13 cellular contexts compared by ENCODE assay signal in the genomic region with DNA sequence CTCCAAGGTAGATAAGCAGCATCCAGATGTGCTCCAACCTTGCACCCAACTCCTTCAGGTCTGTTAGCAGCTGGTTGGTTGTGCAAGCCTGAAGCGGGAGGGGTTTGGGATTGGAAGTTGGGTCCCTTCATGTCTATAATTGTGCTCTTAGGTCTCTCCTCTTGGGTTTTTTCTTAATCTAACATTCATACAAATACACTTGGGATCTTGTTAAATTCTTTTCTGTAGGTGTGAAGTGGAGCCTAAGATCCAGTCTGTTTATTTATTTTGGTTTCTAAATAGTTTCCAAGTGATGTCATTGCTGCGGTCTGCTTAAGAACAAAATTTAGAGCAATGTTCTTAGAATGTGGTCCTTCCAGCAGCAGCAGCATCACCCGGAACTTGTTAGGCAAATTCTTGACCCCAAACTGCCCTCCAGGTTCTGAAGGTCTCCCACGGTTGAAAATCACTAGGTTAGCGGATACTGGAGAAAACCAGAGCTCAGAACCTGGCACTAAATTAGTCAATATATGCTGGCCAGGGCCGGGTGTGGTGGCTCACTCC. TPM values are rescaled to one million over a fixed set of nuclear protein-coding genes. Genes with fewer than 3 reads are reported as not detected.
DNase-seq lines count a peak whose midpoint lies in the region; FAIRE-seq and TF ChIP-seq lines count a peak whose summit lies in the region.
"Had no signal": no experiment of that assay in that cellular context is flagged by ENCODE, and none has a peak within 500 bp of the region (broad histone marks: within the 10 kb centered on the region; RNA-seq: fewer than 3 reads in every experiment).

No MANE protein-coding gene starts in this region.

- intact Hi-C loops in dorsolateral prefrontal cortex (cut with DNase I) = no loop called here

- no peaks in the 10 kb centered on the region for H3K9me3 Mint-ChIP-seq in T-helper 1 cell treated with Interleukin-12 subunit alpha and Interleukin-12 subunit beta and Interleukin-4 antibody, amounts not matched to agents 30 μg/mL and 1 μg/mL, for 36 hours
- H3K9me3 Mint-ChIP-seq: activated CD4-positive, alpha-beta T cell treated with anti-CD3 and anti-CD28 coated beads, Interleukin-2, amount 10 ng/mL, durations not matched to agents 24 days and 14 days; IgD-negative memory B cell had no signal

- peaks cover 3 to 34% (median 6%) of the 10 kb centered on the region in 4 donors for H3K4me1 ChIP-seq in Peyer's patch

- H3K27me3 ChIP-seq in Peyer's patch (no peaks in the 10 kb centered on the region), dorsolateral prefrontal cortex (peaks cover 0 to 28% (median 0%) of the 10 kb centered on the region in 45 donors)

- TF ChIP-seq POLR2A in Peyer's patch (IDR thresholded peaks at IDR 0.05) = no peak

- DNase-seq in T-helper 1 cell (no peak), amniotic epithelial cell (ENCODE audit: low read depth) (peak; percentile 91), iris pigment epithelial cell (ENCODE audit: low read depth) (peak; percentile 92), urothelium cell line (ENCODE audit: low spot score) (peak; percentile 57), Peyer's patch (no peak), GM19240 (ENCODE audit: insufficient read length, low spot score) (no peak), dorsolateral prefrontal cortex (no peak)
- DNase-seq: activated CD4-positive, alpha-beta T cell treated with anti-CD3 and anti-CD28 coated beads, Interleukin-2, amount 10 ng/mL, durations not matched to agents 24 days and 14 days; heart left ventricle had no signal

- no peak overlapping the region for H3K4me3 ChIP-seq in Peyer's patch
- no peak overlapping the region for H3K4me3 ChIP-seq in dorsolateral prefrontal cortex
- H3K4me3 ChIP-seq: BLaER1, heart left ventricle had no signal

- TF ChIP-seq CTCF in Peyer's patch (IDR thresholded peaks at IDR 0.05) (no peak), dorsolateral prefrontal cortex (IDR thresholded peaks at IDR 0.05 in 54 of 56, conservative IDR thresholded peaks at IDR 0.05 in 2 of 56; ENCODE audit: low read depth in 1 of 56, partially characterized antibody in 56 of 56) (no peak)

- peak overlapping the region; percentile 63 for H3K27ac Mint-ChIP-seq in T-helper 1 cell treated with Interleukin-12 subunit alpha and Interleukin-12 subunit beta and Interleukin-4 antibody, amounts not matched to agents 30 μg/mL and 1 μg/mL, for 36 hours
- H3K27ac Mint-ChIP-seq: activated CD4-positive, alpha-beta T cell treated with anti-CD3 and anti-CD28 coated beads, Interleukin-2, amount 10 ng/mL, durations not matched to agents 24 days and 14 days; IgD-negative memory B cell had no signal

- H3K4me1 Mint-ChIP-seq in T-helper 1 cell treated with Interleukin-12 subunit alpha and Interleukin-12 subunit beta and Interleukin-4 antibody, amounts not matched to agents 30 μg/mL and 1 μg/mL, for 36 hours (ENCODE audit: low read depth) = peaks cover 21% of the 10 kb centered on the region

- H3K36me3 ChIP-seq in Peyer's patch = no peaks in the 10 kb centered on the region
- H3K36me3 ChIP-seq: heart left ventricle had no signal

- H3K27ac ChIP-seq in Peyer's patch (no peak overlapping the region), dorsolateral prefrontal cortex (peak overlapping the region in 3 of 59 donors; percentile 5 to 43 (median 18))
- H3K27ac ChIP-seq: BLaER1, neutrophil had no signal

- H3K27me3 Mint-ChIP-seq in T-helper 1 cell treated with Interleukin-12 subunit alpha and Interleukin-12 subunit beta and Interleukin-4 antibody, amounts not matched to agents 30 μg/mL and 1 μg/mL, for 36 hours (ENCODE audit: low read depth) = peaks cover 15% of the 10 kb centered on the region

- FAIRE-seq in urothelium cell line (lab: Jason Lieb, UNC) = no peak

- H3K9me3 ChIP-seq in Peyer's patch = no peaks in the 10 kb centered on the region
- H3K9me3 ChIP-seq: BLaER1, heart left ventricle, neutrophil had no signal

- H3K36me3 Mint-ChIP-seq in T-helper 1 cell treated with Interleukin-12 subunit alpha and Interleukin-12 subunit beta and Interleukin-4 antibody, amounts not matched to agents 30 μg/mL and 1 μg/mL, for 36 hours (ENCODE audit: low read depth) = peaks cover 24% of the 10 kb centered on the region

- no peak overlapping the region for H3K4me3 Mint-ChIP-seq in T-helper 1 cell treated with Interleukin-12 subunit alpha and Interleukin-12 subunit beta and Interleukin-4 antibody, amounts not matched to agents 30 μg/mL and 1 μg/mL, for 36 hours
- H3K4me3 Mint-ChIP-seq: activated CD4-positive, alpha-beta T cell treated with anti-CD3 and anti-CD28 coated beads, Interleukin-2, amount 10 ng/mL, durations not matched to agents 24 days and 14 days; IgD-negative memory B cell had no signal

RNA-seq across cellular contexts. Expression of a gene that starts 5.3 kb away (rescaled TPM):
- total RNA-seq in Peyer's patch (10 to 100 TPM in 2 of 4 donors, 1 to 10 TPM in 2; 7.3 to 24.8 (median 9.8) TPM), dorsolateral prefrontal cortex (1 to 10 TPM in 7 of 120 experiments, under 1 TPM in 5, not detected in 108; 0.62 to 2.7 (median 1.2) TPM)

RNA-seq across cellular contexts. Expression of a gene that starts 9.4 kb away (rescaled TPM):
- total RNA-seq in Peyer's patch = 1 to 10 TPM in 2 of 4 donors, not detected in 2; 2.7 to 3.5 TPM
- 1 to 10 TPM in 98 of 120 experiments, under 1 TPM in 7, not detected in 15; 0.64 to 4.3 (median 1.9) TPM for total RNA-seq in dorsolateral prefrontal cortex
- total RNA-seq: activated CD4-positive, alpha-beta T cell treated with anti-CD3 and anti-CD28 coated beads, Interleukin-2, amount 10 ng/mL, durations not matched to agents 24 days and 14 days; heart left ventricle had no signal

RNA-seq across cellular contexts. Expression of a gene that starts 15.9 kb away (rescaled TPM):
- 10 to 100 TPM; 17.5 to 94.9 (median 42.7) TPM for total RNA-seq in Peyer's patch
- total RNA-seq in dorsolateral prefrontal cortex = 10 to 100 TPM; 24.9 to 65.9 (median 37.1) TPM

RNA-seq across cellular contexts. Expression of a gene that starts 26.0 kb away (rescaled TPM):
- total RNA-seq in Peyer's patch = 10 to 100 TPM; 21.5 to 41.4 (median 25.2) TPM
- total RNA-seq in dorsolateral prefrontal cortex = 10 to 100 TPM; 13.2 to 33.5 (median 21.5) TPM

RNA-seq across cellular contexts. Expression of a gene that starts 26.0 kb away (rescaled TPM):
- not detected for total RNA-seq in Peyer's patch
- total RNA-seq in dorsolateral prefrontal cortex = 1 to 10 TPM in 76 of 120 experiments, under 1 TPM in 7, not detected in 37; 0.71 to 6.6 (median 1.8) TPM
- total RNA-seq: activated CD4-positive, alpha-beta T cell treated with anti-CD3 and anti-CD28 coated beads, Interleukin-2, amount 10 ng/mL, durations not matched to agents 24 days and 14 days had no signal

Comparison
In these comparisons a context has a peak if more than half of its experiments do, and no peak if none do; other contexts are left out.
1. DNase-seq: peak in amniotic epithelial cell (single experiment), iris pigment epithelial cell (single experiment) and urothelium cell line (single experiment); none in T-helper 1 cell (0 of 5), Peyer's patch (0 of 3), GM19240 (single experiment) and dorsolateral prefrontal cortex (0 of 10).